8 cellular contexts compared by ENCODE assay signal in genomic region chr1:224433041-224433670, GRCh38. TPM values are rescaled to one million over a fixed set of nuclear protein-coding genes. Genes with fewer than 3 reads are reported as not detected.
DNase-seq lines count a peak whose midpoint lies in the region; ATAC-seq lines count a peak whose summit lies in the region.

No MANE protein-coding gene starts in this region.

- peaks cover 56% of the 10 kb centered on the region for H3K4me1 Mint-ChIP-seq in activated CD8-positive, alpha-beta memory T cell treated with anti-CD3 and anti-CD28 coated beads, Interleukin-2, amount 10 ng/mL, durations not matched to agents 7 days and 5 days

- H3K4me1 ChIP-seq in SJCRH30 = peaks cover 28% of the 10 kb centered on the region

- intact Hi-C loops in left colon (cut with DNase I, micrococcal nuclease) = no loop called here

- H3K9me3 Mint-ChIP-seq in activated CD8-positive, alpha-beta memory T cell treated with anti-CD3 and anti-CD28 coated beads, Interleukin-2, amount 10 ng/mL, durations not matched to agents 7 days and 5 days (ENCODE audit: low read depth) = no peaks in the 10 kb centered on the region

- H3K9me3 ChIP-seq in SJCRH30 (replicated peaks) = no peaks in the 10 kb centered on the region

- peak overlapping the region; percentile 89 for H3K4me3 Mint-ChIP-seq in activated CD8-positive, alpha-beta memory T cell treated with anti-CD3 and anti-CD28 coated beads, Interleukin-2, amount 10 ng/mL, durations not matched to agents 7 days and 5 days

- H3K27ac Mint-ChIP-seq in activated CD8-positive, alpha-beta memory T cell treated with anti-CD3 and anti-CD28 coated beads, Interleukin-2, amount 10 ng/mL, durations not matched to agents 7 days and 5 days = peak overlapping the region; percentile 83

- peaks cover 30% of the 10 kb centered on the region for H3K36me3 Mint-ChIP-seq in activated CD8-positive, alpha-beta memory T cell treated with anti-CD3 and anti-CD28 coated beads, Interleukin-2, amount 10 ng/mL, durations not matched to agents 7 days and 5 days

- no peaks in the 10 kb centered on the region for H3K27me3 ChIP-seq in SJCRH30

- peak; percentile 45 for DNase-seq in activated CD8-positive, alpha-beta memory T cell treated with anti-CD3 and anti-CD28 coated beads, Interleukin-2, amount 10 ng/mL, durations not matched to agents 7 days and 5 days
- DNase-seq in activated CD8-positive, alpha-beta memory T cell treated with anti-CD3 and anti-CD28 coated beads, Interleukin-2, amount 50 U/mL, for 4 hours = no peak
- DNase-seq in SJCRH30 (peak in 1 of 2 experiments; percentile 27), caudate nucleus (lab: John Stamatoyannopoulos, UW) (peak in 6 of 61 donors; percentile 22 to 60 (median 51)), left colon (peak in 1 of 2 donors; percentile 39), foreskin melanocyte (no peak), T1000 (lab: John Stamatoyannopoulos, UW) (no peak)
- DNase-seq in stimulated activated naive CD4-positive, alpha-beta T cell treated with Interleukin-2 at 50 U/mL for 16 hours (lab: John Stamatoyannopoulos, UW) = peak; percentile 20

- H3K36me3 ChIP-seq in SJCRH30 = peaks cover 28% of the 10 kb centered on the region

- ATAC-seq in activated CD8-positive, alpha-beta memory T cell treated with anti-CD3 and anti-CD28 coated beads, Interleukin-2, amount 10 ng/mL, durations not matched to agents 7 days and 5 days = peak; percentile 6
- peak; percentile 13 for ATAC-seq in left colon

- CTCF ChIA-PET in activated CD8-positive, alpha-beta memory T cell treated with anti-CD3 and anti-CD28 coated beads, Interleukin-2, amount 10 ng/mL, durations not matched to agents 7 days and 5 days (lab: Charles Lee) = interaction anchor here (1.6 to 5.9 kb wide), 4 partner anchors 15 to 319 kb away, joined by 4 to 34 read pairs (median 6); partner anchors contain the start of gene FBXO28

- H3K27ac ChIP-seq in SJCRH30 = no peak overlapping the region
- peak overlapping the region; percentile 95 for H3K27ac ChIP-seq in caudate nucleus (ENCODE audit: low read depth, low read length)

- no peaks in the 10 kb centered on the region for H3K27me3 Mint-ChIP-seq in activated CD8-positive, alpha-beta memory T cell treated with anti-CD3 and anti-CD28 coated beads, Interleukin-2, amount 10 ng/mL, durations not matched to agents 7 days and 5 days

- peak overlapping the region; percentile 86 for H3K4me3 ChIP-seq in SJCRH30

RNA-seq across cellular contexts. Expression of gene WDR26, which starts 1.4 kb away (rescaled TPM):
- total RNA-seq in activated CD8-positive, alpha-beta memory T cell treated with anti-CD3 and anti-CD28 coated beads, Interleukin-2, amount 10 ng/mL, durations not matched to agents 7 days and 5 days = 10 to 100 TPM; 79.0 to 84.2 TPM
- 40.0 and 41.4 TPM in 2 replicates for total RNA-seq in SJCRH30 (2014; rRNA removed; shearing (Covaris generic))
- 10 to 100 TPM; 62.1 to 64.4 TPM for total RNA-seq in left colon

Comparison
In these comparisons a context has a peak if more than half of its experiments do, and no peak if none do; other contexts are left out.
1. DNase-seq: peak in activated CD8-positive, alpha-beta memory T cell treated with anti-CD3 and anti-CD28 coated beads, Interleukin-2, amount 10 ng/mL, durations not matched to agents 7 days and 5 days (single experiment) and stimulated activated naive CD4-positive, alpha-beta T cell treated with Interleukin-2 at 50 U/mL for 16 hours (single experiment); none in activated CD8-positive, alpha-beta memory T cell treated with anti-CD3 and anti-CD28 coated beads, Interleukin-2, amount 50 U/mL, for 4 hours (single experiment), foreskin melanocyte (single experiment) and T1000 (single experiment).